In the genomic region with DNA sequence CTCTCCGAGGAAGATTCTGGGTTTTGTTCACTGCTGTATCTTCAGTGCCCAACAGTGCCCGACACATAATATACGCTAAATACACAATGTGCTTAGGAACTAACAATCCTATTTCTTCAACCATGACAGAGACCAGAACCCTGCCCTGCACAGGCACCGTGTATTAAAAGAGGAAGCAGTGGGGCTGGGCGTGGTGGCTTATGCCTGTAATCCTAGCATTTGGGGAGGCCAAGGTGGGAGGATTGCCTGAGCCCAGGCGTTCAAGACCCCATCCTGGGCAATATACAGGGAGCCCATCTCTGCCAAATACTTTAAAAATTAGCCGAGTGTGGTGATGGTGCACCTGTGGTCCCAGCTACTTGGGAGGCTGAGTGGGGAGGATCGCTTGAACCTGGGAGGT, we compare ENCODE assay signal across 21 cellular contexts. TPM values are rescaled to one million over a fixed set of nuclear protein-coding genes. Genes with fewer than 3 reads are reported as not detected.
A peak's percentile ranks its signal among the peaks of the same experiment; 100 is the strongest.
DNase-seq lines count a peak whose midpoint lies in the region; ATAC-seq and TF ChIP-seq lines count a peak whose summit lies in the region.
"Had no signal": no experiment of that assay in that cellular context is flagged by ENCODE, and none has a peak within 500 bp of the region (broad histone marks: within the 10 kb centered on the region; RNA-seq: fewer than 3 reads in every experiment).

No MANE protein-coding gene starts in this region.

- peak; percentile 12 for DNase-seq in activated naive CD8-positive, alpha-beta T cell treated with anti-CD3 and anti-CD28 coated beads, Interleukin-2, amount 10 ng/mL, durations not matched to agents 7 days and 5 days
- DNase-seq in activated naive CD8-positive, alpha-beta T cell treated with anti-CD3 and anti-CD28 coated beads, Interleukin-2, amount 50 U/mL, for 24 hours, result no peak
- DNase-seq in endodermal cell, result peak; percentile 22
- no peak for DNase-seq in neuronal stem cell (ENCODE audit: low spot score)
- no peak for DNase-seq in HK-2 (ENCODE audit: unreplicated experiment)
- no peak for DNase-seq in DMS153 treated with DMSO at 0.1 percent for 48 hours (lab: John Stamatoyannopoulos, UW; ENCODE audit: unreplicated experiment)
- DNase-seq in activated naive CD4-positive, alpha-beta T cell treated with anti-CD3 and anti-CD28 coated beads, Interleukin-2, amount 50 U/mL, for 16 hours, result no peak
- DNase-seq in OCI-M2 (lab: John Stamatoyannopoulos, UW; ENCODE audit: unreplicated experiment), result no peak
- DNase-seq: activated B cell treated with CpG ODN at 0.5 μM for 24 hours; amygdala; CD4-positive, CD25-positive, alpha-beta regulatory T cell; foreskin fibroblast; left ventricle myocardium superior; natural killer cell; NCI-H146; NCI-H2227 treated with DMSO at 0.1 percent for 48 hours; Right ventricle myocardium superior; T-helper 17 cell had no signal

- H3K9me3 ChIP-seq in endodermal cell (ENCODE audit: control insufficient read depth, low read length), result no peaks in the 10 kb centered on the region
- no peaks in the 10 kb centered on the region for H3K9me3 ChIP-seq in neuronal stem cell (replicated peaks in 1 of 2; ENCODE audit: control insufficient read depth in 2 of 2, insufficient read depth in 1 of 2, low read depth in 1 of 2, low read length in 2 of 2)
- H3K9me3 ChIP-seq: HAP-1, psoas muscle, tibial artery had no signal

- H2AFZ ChIP-seq in neuronal stem cell (ENCODE audit: low read length), result peak overlapping the region; percentile 54

- WGBS in endodermal cell (ENCODE audit: insufficient coverage in 1 of 2, insufficient read length in 1 of 2), 2 experiments, result 89 to 90% methylated on average over 8 of the region's 8 CpGs
- no CpG with 5 or more reads among the region's 8 CpGs for WGBS in neuronal stem cell (ENCODE audit: extremely low coverage in 2 of 2, insufficient read length in 2 of 2, insufficient replicate concordance in 1 of 2), 2 donors

- no peak overlapping the region for H2BK120ac ChIP-seq in neuronal stem cell (ENCODE audit: low read depth, low read length)

- no peak overlapping the region for H3K4ac ChIP-seq in neuronal stem cell (ENCODE audit: low read length)

- peak overlapping the region; percentile 98 for H2BK15ac ChIP-seq in neuronal stem cell (ENCODE audit: low read length)

- peaks cover 31% of the 10 kb centered on the region for H3K4me1 Mint-ChIP-seq in activated naive CD8-positive, alpha-beta T cell treated with anti-CD3 and anti-CD28 coated beads, Interleukin-2, amount 10 ng/mL, durations not matched to agents 7 days and 5 days
- peaks cover 49% of the 10 kb centered on the region for H3K4me1 Mint-ChIP-seq in activated naive CD8-positive, alpha-beta T cell treated with anti-CD3 and anti-CD28 coated beads, Interleukin-2, amount 50 U/mL, for 24 hours
- peaks cover 21% of the 10 kb centered on the region for H3K4me1 Mint-ChIP-seq in endodermal cell

- no peak overlapping the region for H3K23ac ChIP-seq in neuronal stem cell (ENCODE audit: low read depth, low read length, poor library complexity)

- H3K36me3 ChIP-seq in endodermal cell (ENCODE audit: control insufficient read depth, insufficient read depth, low read length) (no peaks in the 10 kb centered on the region), neuronal stem cell (replicated peaks in 1 of 2; ENCODE audit: control insufficient read depth in 2 of 2, insufficient read depth in 2 of 2, low read length in 2 of 2) (no peaks in the 10 kb centered on the region)
- H3K36me3 ChIP-seq: HAP-1, tibial artery had no signal

- TF ChIP-seq CTCF in endodermal cell (conservative IDR thresholded peaks at IDR 0.05), result no peak

- no peak overlapping the region for H3K27ac Mint-ChIP-seq in activated naive CD8-positive, alpha-beta T cell treated with anti-CD3 and anti-CD28 coated beads, Interleukin-2, amount 10 ng/mL, durations not matched to agents 7 days and 5 days
- H3K27ac Mint-ChIP-seq in activated naive CD8-positive, alpha-beta T cell treated with anti-CD3 and anti-CD28 coated beads, Interleukin-2, amount 50 U/mL, for 24 hours, result no peak overlapping the region
- no peak overlapping the region for H3K27ac Mint-ChIP-seq in endodermal cell
- H3K27ac Mint-ChIP-seq: activated B cell treated with CpG ODN at 0.5 μM for 24 hours; CD4-positive, CD25-positive, alpha-beta regulatory T cell; natural killer cell; T-helper 17 cell had no signal

- H4K91ac ChIP-seq in neuronal stem cell (ENCODE audit: low read depth, low read length, poor library complexity), result peak overlapping the region; percentile 56

- H3K4me2 ChIP-seq in neuronal stem cell (ENCODE audit: insufficient read depth, low read length, poor library complexity, severe bottlenecking), result no peak overlapping the region

- peak overlapping the region; percentile 20 for H2BK5ac ChIP-seq in neuronal stem cell (ENCODE audit: low read length)

- H3K9ac ChIP-seq in endodermal cell (ENCODE audit: extremely low read depth, low read length, poor library complexity, severe bottlenecking), result no peak overlapping the region
- no peak overlapping the region for H3K9ac ChIP-seq in neuronal stem cell (ENCODE audit: low read depth, low read length, poor library complexity)

- POLR2A ChIA-PET in activated naive CD8-positive, alpha-beta T cell treated with anti-CD3 and anti-CD28 coated beads, Interleukin-2, amount 10 ng/mL, durations not matched to agents 7 days and 5 days (lab: Charles Lee), result interaction anchor here (2.2 kb wide), 1 partner anchor 19 kb away, joined by 6 read pairs; a partner anchor contains a TSS

- no peak overlapping the region for H3K14ac ChIP-seq in neuronal stem cell (ENCODE audit: low read length)

- peak overlapping the region; percentile 92 for H3K18ac ChIP-seq in neuronal stem cell (ENCODE audit: low read length)

- H2BK12ac ChIP-seq in neuronal stem cell (ENCODE audit: low read length), result peak overlapping the region; percentile 85

- H3K27ac ChIP-seq in endodermal cell (ENCODE audit: low read depth, low read length) (no peak overlapping the region), neuronal stem cell (replicated peaks; ENCODE audit: low read length) (no peak overlapping the region)
- H3K27ac ChIP-seq: psoas muscle, tibial artery had no signal

- H3K27me3 ChIP-seq in endodermal cell (ENCODE audit: control insufficient read depth, insufficient read depth, low read length, poor library complexity, severe bottlenecking) (no peaks in the 10 kb centered on the region), neuronal stem cell (ENCODE audit: control insufficient read depth in 3 of 3, insufficient read depth in 3 of 3, low read depth in 1 of 3, low read length in 3 of 3) (no peaks in the 10 kb centered on the region)
- H3K27me3 ChIP-seq: tibial artery had no signal

- ATAC-seq in activated naive CD8-positive, alpha-beta T cell treated with anti-CD3 and anti-CD28 coated beads, Interleukin-2, amount 10 ng/mL, durations not matched to agents 7 days and 5 days (ENCODE audit: low read depth), result no peak
- no peak for ATAC-seq in activated naive CD8-positive, alpha-beta T cell treated with anti-CD3 and anti-CD28 coated beads, Interleukin-2, amount 50 U/mL, for 24 hours
- ATAC-seq: left ventricle myocardium superior, natural killer cell, psoas muscle, T-helper 17 cell had no signal

- H3K79me1 ChIP-seq in neuronal stem cell (ENCODE audit: low read depth, low read length), result no peaks in the 10 kb centered on the region

- H3K27me3 Mint-ChIP-seq in activated naive CD8-positive, alpha-beta T cell treated with anti-CD3 and anti-CD28 coated beads, Interleukin-2, amount 10 ng/mL, durations not matched to agents 7 days and 5 days, result no peaks in the 10 kb centered on the region
- H3K27me3 Mint-ChIP-seq in activated naive CD8-positive, alpha-beta T cell treated with anti-CD3 and anti-CD28 coated beads, Interleukin-2, amount 50 U/mL, for 24 hours, result no peaks in the 10 kb centered on the region
- no peaks in the 10 kb centered on the region for H3K27me3 Mint-ChIP-seq in endodermal cell (ENCODE audit: insufficient read depth)
- H3K27me3 Mint-ChIP-seq: activated B cell treated with CpG ODN at 0.5 μM for 24 hours, T-helper 17 cell had no signal

- no peaks in the 10 kb centered on the region for H3K9me3 Mint-ChIP-seq in activated naive CD8-positive, alpha-beta T cell treated with anti-CD3 and anti-CD28 coated beads, Interleukin-2, amount 10 ng/mL, durations not matched to agents 7 days and 5 days
- H3K9me3 Mint-ChIP-seq in activated naive CD8-positive, alpha-beta T cell treated with anti-CD3 and anti-CD28 coated beads, Interleukin-2, amount 50 U/mL, for 24 hours, result no peaks in the 10 kb centered on the region
- H3K9me3 Mint-ChIP-seq in endodermal cell, result no peaks in the 10 kb centered on the region
- H3K9me3 Mint-ChIP-seq: activated B cell treated with CpG ODN at 0.5 μM for 24 hours; CD4-positive, CD25-positive, alpha-beta regulatory T cell; natural killer cell had no signal

- H3K4me3 ChIP-seq in endodermal cell (ENCODE audit: low read length), result no peak overlapping the region
- H3K4me3 ChIP-seq in neuronal stem cell (ENCODE audit: low read length in 2 of 2), result no peak overlapping the region
- H3K4me3 ChIP-seq: HAP-1, psoas muscle, tibial artery had no signal

- peaks cover 19% of the 10 kb centered on the region for H3K4me1 ChIP-seq in endodermal cell (ENCODE audit: control insufficient read depth, insufficient read depth, low read length)
- H3K4me1 ChIP-seq in neuronal stem cell (ENCODE audit: control insufficient read depth in 2 of 2, insufficient read depth in 1 of 2, low read depth in 1 of 2, low read length in 2 of 2), result peaks cover 6 to 15% of the 10 kb centered on the region in 2 donors
- H3K4me1 ChIP-seq: psoas muscle had no signal

- no peak overlapping the region for H4K8ac ChIP-seq in neuronal stem cell (ENCODE audit: low read depth, low read length)

- no peak overlapping the region for H3K4me3 Mint-ChIP-seq in activated naive CD8-positive, alpha-beta T cell treated with anti-CD3 and anti-CD28 coated beads, Interleukin-2, amount 10 ng/mL, durations not matched to agents 7 days and 5 days
- H3K4me3 Mint-ChIP-seq in activated naive CD8-positive, alpha-beta T cell treated with anti-CD3 and anti-CD28 coated beads, Interleukin-2, amount 50 U/mL, for 24 hours, result no peak overlapping the region
- no peak overlapping the region for H3K4me3 Mint-ChIP-seq in endodermal cell
- H3K4me3 Mint-ChIP-seq: activated B cell treated with CpG ODN at 0.5 μM for 24 hours; CD4-positive, CD25-positive, alpha-beta regulatory T cell; natural killer cell; T-helper 17 cell had no signal

- H3K36me3 Mint-ChIP-seq in activated naive CD8-positive, alpha-beta T cell treated with anti-CD3 and anti-CD28 coated beads, Interleukin-2, amount 10 ng/mL, durations not matched to agents 7 days and 5 days, result no peaks in the 10 kb centered on the region
- H3K36me3 Mint-ChIP-seq in activated naive CD8-positive, alpha-beta T cell treated with anti-CD3 and anti-CD28 coated beads, Interleukin-2, amount 50 U/mL, for 24 hours (ENCODE audit: low read depth), result no peaks in the 10 kb centered on the region
- H3K36me3 Mint-ChIP-seq in endodermal cell (ENCODE audit: low read depth), result no peaks in the 10 kb centered on the region
- H3K36me3 Mint-ChIP-seq: CD4-positive, CD25-positive, alpha-beta regulatory T cell; natural killer cell had no signal

- H2AK5ac ChIP-seq in neuronal stem cell (ENCODE audit: low read depth, low read length), result peak overlapping the region; percentile 99

RNA-seq across cellular contexts. Expression of a gene that starts 19.3 kb away (rescaled TPM):
- 10 to 100 TPM; 34.9 to 37.9 TPM for total RNA-seq in activated naive CD8-positive, alpha-beta T cell treated with anti-CD3 and anti-CD28 coated beads, Interleukin-2, amount 10 ng/mL, durations not matched to agents 7 days and 5 days
- 10 to 100 TPM; 22.6 to 31.3 TPM for total RNA-seq in endodermal cell
- polyA plus RNA-seq in endodermal cell (2013, experiment 1 of 2), result 60.5 TPM
- 63.1 TPM for polyA plus RNA-seq in endodermal cell (2013, experiment 2 of 2)
- polyA plus RNA-seq in neuronal stem cell (2013, experiment 1 of 2), result 43.3 TPM
- 45.1 TPM for polyA plus RNA-seq in neuronal stem cell (2013, experiment 2 of 2)

RNA-seq across cellular contexts. Expression of a gene that starts 20.1 kb away (rescaled TPM):
- under 1 TPM; 0.08 to 0.26 TPM for total RNA-seq in activated naive CD8-positive, alpha-beta T cell treated with anti-CD3 and anti-CD28 coated beads, Interleukin-2, amount 10 ng/mL, durations not matched to agents 7 days and 5 days
- 1 to 10 TPM; 5.9 to 9.1 TPM for total RNA-seq in endodermal cell
- polyA plus RNA-seq in endodermal cell (2013, experiment 1 of 2), result 2.1 TPM
- 2.4 TPM for polyA plus RNA-seq in endodermal cell (2013, experiment 2 of 2)
- polyA plus RNA-seq in neuronal stem cell (2013, experiment 1 of 2), result 3.6 TPM
- polyA plus RNA-seq in neuronal stem cell (2013, experiment 2 of 2), result 3.4 TPM
- total RNA-seq: activated B cell treated with CpG ODN at 0.5 μM for 24 hours; CD4-positive, CD25-positive, alpha-beta regulatory T cell; natural killer cell had no signal

Comparison
In these comparisons a context has a peak if more than half of its experiments do, and no peak if none do; other contexts are left out.
1. DNase-seq: peak in activated naive CD8-positive, alpha-beta T cell treated with anti-CD3 and anti-CD28 coated beads, Interleukin-2, amount 10 ng/mL, durations not matched to agents 7 days and 5 days (single experiment) and endodermal cell (single experiment); none in activated naive CD8-positive, alpha-beta T cell treated with anti-CD3 and anti-CD28 coated beads, Interleukin-2, amount 50 U/mL, for 24 hours (single experiment), neuronal stem cell (single experiment), HK-2 (single experiment), DMS153 treated with DMSO at 0.1 percent for 48 hours (single experiment), activated naive CD4-positive, alpha-beta T cell treated with anti-CD3 and anti-CD28 coated beads, Interleukin-2, amount 50 U/mL, for 16 hours (single experiment) and OCI-M2 (single experiment).
2. RNA of a gene that starts 20.1 kb away (total RNA-seq): 5.9 to 9.1 TPM in endodermal cell; 0.08 to 0.26 TPM in activated naive CD8-positive, alpha-beta T cell treated with anti-CD3 and anti-CD28 coated beads, Interleukin-2, amount 10 ng/mL, durations not matched to agents 7 days and 5 days; every median in the first group is over 4 times any median in the second.